In genomic region chr12:1732914-1733313, GRCh38 we compare ENCODE assay signal across 1 cellular context.
A peak's percentile ranks its signal among the peaks of the same experiment; 100 is the strongest.
TF ChIP-seq lines count a peak whose summit lies in the region.

No MANE protein-coding gene starts in this region.

TF ChIP-seq in HepG2, 621 proteins besides CTCF, POLR2A, EP300 and RAD21 (continued from another document):
- TF ChIP-seq FOXP1 (IDR thresholded peaks at IDR 0.05) (no peak), FOXP1 (CRISPR knock-in tag; IDR thresholded peaks at IDR 0.05) (peak; percentile 5; the same call in 1 of the 2 replicates), MXD4 (CRISPR knock-in tag; IDR thresholded peaks at IDR 0.05) (no peak), SIN3A (IDR thresholded peaks at IDR 0.05; ENCODE audit: borderline replicate concordance, low read depth, low read length) (no peak), REXO4 (CRISPR knock-in tag; IDR thresholded peaks at IDR 0.05; ENCODE audit: borderline replicate concordance) (no peak)
TF ChIP-seq in HepG2: peak in this region for 30.
